ENCODE assay signal across 15 cellular contexts in genomic region chr3:157115069-157116006, GRCh38. TPM values are rescaled to one million over a fixed set of nuclear protein-coding genes. Genes with fewer than 3 reads are reported as not detected.
DNase-seq lines count a peak whose midpoint lies in the region; ATAC-seq and TF ChIP-seq lines count a peak whose summit lies in the region.
"Had no signal": no experiment of that assay in that cellular context is flagged by ENCODE, and none has a peak within 500 bp of the region (broad histone marks: within the 10 kb centered on the region; RNA-seq: fewer than 3 reads in every experiment).

No MANE protein-coding gene starts in this region.

- intact Hi-C loops in right cardiac atrium (cut with DNase I): no loop called here

- peaks cover 8% of the 10 kb centered on the region for H3K4me1 ChIP-seq in right cardiac atrium (ENCODE audit: control insufficient read depth, insufficient read depth, low read length)
- H3K4me1 ChIP-seq: prostate gland had no signal

- DNase-seq in HT1080 (ENCODE audit: low read depth): peak; percentile 82
- peak in 1 of 3 donors; percentile 24 for DNase-seq in right cardiac atrium
- DNase-seq in progenitor cell of endocrine pancreas (ENCODE audit: low spot score, unreplicated experiment): no peak
- no peak for DNase-seq in AML-193 (lab: John Stamatoyannopoulos, UW)
- no peak for DNase-seq in hepatic stellate cell (ENCODE audit: low spot score)
- no peak for DNase-seq in GM19238 (ENCODE audit: insufficient read length, low spot score)
- DNase-seq in activated T-cell treated with anti-CD3 and anti-CD28 coated beads, Interleukin-2, amount 50 U/mL, for 1 hour: no peak
- DNase-seq: activated naive CD4-positive, alpha-beta T cell treated with Interleukin-2 at 50 U/mL for 16 hours; CD4-positive, CD25-positive, alpha-beta regulatory T cell; NCI-H1417 treated with DMSO at 0.1 percent for 48 hours; stimulated activated CD4-positive, alpha-beta T cell treated with anti-CD3 and anti-CD28 coated beads, Interleukin-4, amount 100 ng/mL, for 4 hours; T-helper 1 cell had no signal

- H3K27ac Mint-ChIP-seq in activated T-helper 17 cell treated with anti-CD3 and anti-CD28 coated beads, Interleukin-2, amount 50 U/mL, for 72 hours: peak overlapping the region; percentile 67
- H3K27ac Mint-ChIP-seq in progenitor cell of endocrine pancreas: peak overlapping the region; percentile 57
- H3K27ac Mint-ChIP-seq: CD4-positive, CD25-positive, alpha-beta regulatory T cell had no signal

- no peaks in the 10 kb centered on the region for H3K27me3 Mint-ChIP-seq in activated T-helper 17 cell treated with anti-CD3 and anti-CD28 coated beads, Interleukin-2, amount 50 U/mL, for 72 hours
- H3K27me3 Mint-ChIP-seq in progenitor cell of endocrine pancreas: no peaks in the 10 kb centered on the region
- H3K27me3 Mint-ChIP-seq: CD4-positive, CD25-positive, alpha-beta regulatory T cell had no signal

- H3K4me3 ChIP-seq in right cardiac atrium (ENCODE audit: low read length): no peak overlapping the region
- H3K4me3 ChIP-seq: gastroesophageal sphincter, prostate gland had no signal

- H3K4me1 Mint-ChIP-seq in activated T-helper 17 cell treated with anti-CD3 and anti-CD28 coated beads, Interleukin-2, amount 50 U/mL, for 72 hours: peaks cover 6% of the 10 kb centered on the region
- peaks cover 28% of the 10 kb centered on the region for H3K4me1 Mint-ChIP-seq in progenitor cell of endocrine pancreas (ENCODE audit: low read depth)

- H3K9me3 ChIP-seq in right cardiac atrium (ENCODE audit: control insufficient read depth, low read length): no peaks in the 10 kb centered on the region
- H3K9me3 ChIP-seq: gastroesophageal sphincter, prostate gland had no signal

- H3K9me3 Mint-ChIP-seq in activated T-helper 17 cell treated with anti-CD3 and anti-CD28 coated beads, Interleukin-2, amount 50 U/mL, for 72 hours: no peaks in the 10 kb centered on the region
- peaks cover 4% of the 10 kb centered on the region for H3K9me3 Mint-ChIP-seq in progenitor cell of endocrine pancreas (ENCODE audit: low read depth)
- H3K9me3 Mint-ChIP-seq: CD4-positive, CD25-positive, alpha-beta regulatory T cell had no signal

- H3K27me3 ChIP-seq in right cardiac atrium (ENCODE audit: control insufficient read depth, insufficient read depth): no peaks in the 10 kb centered on the region
- H3K27me3 ChIP-seq: gastroesophageal sphincter had no signal

- TF ChIP-seq CTCF in progenitor cell of endocrine pancreas (IDR thresholded peaks at IDR 0.05; ENCODE audit: unreplicated experiment): no peak

- H3K36me3 Mint-ChIP-seq in activated T-helper 17 cell treated with anti-CD3 and anti-CD28 coated beads, Interleukin-2, amount 50 U/mL, for 72 hours (ENCODE audit: low read depth): no peaks in the 10 kb centered on the region
- H3K36me3 Mint-ChIP-seq in progenitor cell of endocrine pancreas (ENCODE audit: insufficient read depth): peaks cover 3% of the 10 kb centered on the region
- H3K36me3 Mint-ChIP-seq: CD4-positive, CD25-positive, alpha-beta regulatory T cell had no signal

- peak; percentile 25 for ATAC-seq in activated T-helper 17 cell treated with anti-CD3 and anti-CD28 coated beads, Interleukin-2, amount 50 U/mL, for 72 hours (replicated peaks)
- peak; percentile 82 to 95 for ATAC-seq in right cardiac atrium
- ATAC-seq: gastroesophageal sphincter had no signal

- H3K4me3 Mint-ChIP-seq in activated T-helper 17 cell treated with anti-CD3 and anti-CD28 coated beads, Interleukin-2, amount 50 U/mL, for 72 hours: no peak overlapping the region
- H3K4me3 Mint-ChIP-seq in progenitor cell of endocrine pancreas (ENCODE audit: low read depth): no peak overlapping the region
- H3K4me3 Mint-ChIP-seq: CD4-positive, CD25-positive, alpha-beta regulatory T cell had no signal

- H3K27ac ChIP-seq in right cardiac atrium (ENCODE audit: low read length): peak overlapping the region; percentile 88
- H3K27ac ChIP-seq: gastroesophageal sphincter, prostate gland had no signal

- WGBS in right cardiac atrium: 43% methylated on average over 10 of the region's 10 CpGs

RNA-seq across cellular contexts. Expression of gene CCNL1, which starts 44.6 kb away (rescaled TPM):
- total RNA-seq in HT1080 (2014; rRNA removed; shearing (Covaris generic)): 82.5 and 86.8 TPM in 2 replicates
- polyA plus RNA-seq in HT1080 (2015; cell fraction: cytosol; rRNA removed): 30.7 and 31.3 TPM in 2 replicates
- 584 and 668 TPM in 2 replicates for polyA plus RNA-seq in HT1080 (2015; cell fraction: nucleus; rRNA removed)
- total RNA-seq in activated T-helper 17 cell treated with anti-CD3 and anti-CD28 coated beads, Interleukin-2, amount 50 U/mL, for 72 hours: 100 to 1,000 TPM; 173 to 194 TPM
- total RNA-seq in right cardiac atrium: 10 to 100 TPM; 30.1 to 60.6 (median 41.2) TPM
- polyA plus RNA-seq in right cardiac atrium: 39.4 TPM
- total RNA-seq in progenitor cell of endocrine pancreas: 155 and 157 TPM in 2 replicates
